ENCODE assay signal across 12 cellular contexts in the genomic region with DNA sequence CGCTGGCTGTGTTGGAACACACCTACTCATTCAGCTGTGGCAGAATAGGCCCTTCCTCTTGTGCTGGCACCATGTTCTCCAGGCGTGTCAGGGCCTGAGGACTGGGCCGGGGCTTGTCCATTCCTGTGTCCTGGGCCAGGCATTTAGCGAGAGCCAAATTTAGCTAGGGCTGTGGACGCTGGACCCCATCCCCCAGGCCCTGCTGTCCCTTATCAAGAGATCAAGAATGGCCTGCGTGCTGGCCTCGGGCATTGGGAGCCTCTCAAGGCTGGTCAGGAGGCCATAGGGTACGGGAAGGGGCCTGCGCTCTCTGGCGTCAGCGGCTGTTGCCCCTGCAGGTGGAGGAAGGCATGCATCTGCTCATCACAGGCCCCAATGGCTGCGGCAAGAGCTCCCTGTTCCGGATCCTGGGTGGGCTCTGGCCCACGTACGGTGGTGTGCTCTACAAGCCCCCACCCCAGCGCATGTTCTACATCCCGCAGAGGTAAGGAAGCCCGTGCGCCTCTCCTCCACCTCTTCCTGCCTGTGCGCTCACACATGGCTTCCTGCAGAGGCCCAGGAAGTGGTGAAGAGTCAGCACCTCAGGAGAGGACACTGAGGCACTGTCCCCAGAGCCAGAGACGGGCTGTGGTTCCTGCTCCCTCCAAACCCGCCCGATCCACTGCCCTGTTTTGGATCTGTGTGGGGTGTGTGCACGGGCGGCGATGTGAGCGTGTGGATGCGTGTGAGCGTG.
DNase-seq lines count a peak whose midpoint lies in the region; ATAC-seq lines count a peak whose summit lies in the region.
"Had no signal": no experiment of that assay in that cellular context is flagged by ENCODE, and none has a peak within 500 bp of the region (broad histone marks: within the 10 kb centered on the region; RNA-seq: fewer than 3 reads in every experiment).

No MANE protein-coding gene starts in this region.

- peak overlapping the region; percentile 75 for H3K27ac Mint-ChIP-seq in T-helper 2 cell treated with Interferon-gamma antibody and Interleukin-4, amounts not matched to agents 5 μg/mL and 100 μg/mL, for 36 hours
- H3K27ac Mint-ChIP-seq: stimulated activated naive CD8-positive, alpha-beta T cell treated with anti-CD3 and anti-CD28 coated beads, Interleukin-15, Interleukin-2, amounts not matched to agents 100 ng/mL and 50 ng/mL, for 24 hours had no signal

- H3K4me1 ChIP-seq in effector memory CD4-positive, alpha-beta T cell (ENCODE audit: control insufficient read depth, insufficient read depth, low read length, poor library complexity, severe bottlenecking) = peaks cover 15% of the 10 kb centered on the region

- no peaks in the 10 kb centered on the region for H3K27me3 Mint-ChIP-seq in T-helper 2 cell treated with Interferon-gamma antibody and Interleukin-4, amounts not matched to agents 5 μg/mL and 100 μg/mL, for 36 hours (ENCODE audit: low read depth)
- H3K27me3 Mint-ChIP-seq: stimulated activated naive CD8-positive, alpha-beta T cell treated with anti-CD3 and anti-CD28 coated beads, Interleukin-15, Interleukin-2, amounts not matched to agents 100 ng/mL and 50 ng/mL, for 24 hours had no signal

- H3K36me3 Mint-ChIP-seq in T-helper 2 cell treated with Interferon-gamma antibody and Interleukin-4, amounts not matched to agents 5 μg/mL and 100 μg/mL, for 36 hours (ENCODE audit: low read depth) = peaks cover 8% of the 10 kb centered on the region

- peaks cover 1% of the 10 kb centered on the region for H3K9me3 Mint-ChIP-seq in T-helper 2 cell treated with Interferon-gamma antibody and Interleukin-4, amounts not matched to agents 5 μg/mL and 100 μg/mL, for 36 hours
- H3K9me3 Mint-ChIP-seq: stimulated activated naive CD8-positive, alpha-beta T cell treated with anti-CD3 and anti-CD28 coated beads, Interleukin-15, Interleukin-2, amounts not matched to agents 100 ng/mL and 50 ng/mL, for 24 hours had no signal

- no peaks in the 10 kb centered on the region for H3K9me3 ChIP-seq in effector memory CD4-positive, alpha-beta T cell (ENCODE audit: control insufficient read depth, low read length)
- H3K9me3 ChIP-seq: neutrophil had no signal

- H3K27ac ChIP-seq in effector memory CD4-positive, alpha-beta T cell (ENCODE audit: insufficient read depth, low read length, poor library complexity, severe bottlenecking) = no peak overlapping the region
- H3K27ac ChIP-seq: neutrophil had no signal

- H3K27me3 ChIP-seq in effector memory CD4-positive, alpha-beta T cell (replicated peaks; ENCODE audit: control insufficient read depth, insufficient read depth, low read length, poor library complexity, severe bottlenecking) = no peaks in the 10 kb centered on the region

- peak; percentile 9 for DNase-seq in stimulated activated CD4-positive, alpha-beta T cell treated with anti-CD3 and anti-CD28 coated beads, Interleukin-4, amount 100 ng/mL, for 24 hours
- no peak for DNase-seq in stimulated activated CD4-positive, alpha-beta T cell treated with anti-CD3 and anti-CD28 coated beads, Interleukin-2, amount 100 ng/mL, for 48 hours
- no peak for DNase-seq in T-helper 2 cell treated with Interferon-gamma antibody and Interleukin-4, amounts not matched to agents 5 μg/mL and 100 μg/mL, for 36 hours (ENCODE audit: low spot score)
- DNase-seq in effector memory CD4-positive, alpha-beta T cell = no peak
- DNase-seq in GM03348 (ENCODE audit: low spot score) = no peak
- no peak for DNase-seq in central memory CD4-positive, alpha-beta T cell
- DNase-seq: GOT3, MV-4-11 had no signal

- ATAC-seq in HG02759 (IDR thresholded peaks at IDR 0.05; ENCODE audit: unreplicated experiment) (no peak), HG02885 (IDR thresholded peaks at IDR 0.05; ENCODE audit: poor library complexity, unreplicated experiment) (no peak)

- H3K4me1 Mint-ChIP-seq in T-helper 2 cell treated with Interferon-gamma antibody and Interleukin-4, amounts not matched to agents 5 μg/mL and 100 μg/mL, for 36 hours (ENCODE audit: low read depth) = peaks cover 20% of the 10 kb centered on the region

- H3K4me3 Mint-ChIP-seq in T-helper 2 cell treated with Interferon-gamma antibody and Interleukin-4, amounts not matched to agents 5 μg/mL and 100 μg/mL, for 36 hours = peak overlapping the region; percentile 77
- H3K4me3 Mint-ChIP-seq: stimulated activated naive CD8-positive, alpha-beta T cell treated with anti-CD3 and anti-CD28 coated beads, Interleukin-15, Interleukin-2, amounts not matched to agents 100 ng/mL and 50 ng/mL, for 24 hours had no signal

- no peaks in the 10 kb centered on the region for H3K36me3 ChIP-seq in effector memory CD4-positive, alpha-beta T cell (ENCODE audit: control insufficient read depth, insufficient read depth, low read length)

- H3K4me3 ChIP-seq in effector memory CD4-positive, alpha-beta T cell (ENCODE audit: insufficient read depth, low read depth, low read length, poor library complexity, severe bottlenecking) = peak overlapping the region; percentile 22
